In genomic region chr22:45907996-45908395, GRCh38 we compare ENCODE assay signal across 25 cellular contexts.
"Had no signal": no experiment of that assay in that cellular context is flagged by ENCODE, and none has a peak within 500 bp of the region (broad histone marks: within the 10 kb centered on the region; RNA-seq: fewer than 3 reads in every experiment).

No MANE protein-coding gene starts in this region.

- H3K27me3 ChIP-seq: pancreas, right lobe of liver, thyroid gland, upper lobe of left lung, uterus had no signal

- H3K4me2 ChIP-seq: neural progenitor cell had no signal

- H3K36me3 ChIP-seq: neural progenitor cell, neutrophil, pancreas, right lobe of liver, sigmoid colon, stomach, thoracic aorta, thyroid gland, tibial nerve, upper lobe of left lung, uterus had no signal

- FAIRE-seq: pancreas, small intestine had no signal

- H3K9me3 ChIP-seq: neutrophil, pancreas, psoas muscle, right lobe of liver, sigmoid colon, stomach, thoracic aorta, thyroid gland, tibial nerve, upper lobe of left lung, uterus had no signal

- H3K27ac ChIP-seq: neural progenitor cell, neutrophil, pancreas, psoas muscle, right lobe of liver, sigmoid colon, stomach, thoracic aorta, thyroid gland, tibial nerve, upper lobe of left lung, uterus had no signal

- H3K4me3 ChIP-seq: neural progenitor cell, pancreas, psoas muscle, right lobe of liver, sigmoid colon, stomach, thoracic aorta, thyroid gland, tibial nerve, upper lobe of left lung, uterus had no signal

- ATAC-seq: naive thymus-derived CD4-positive, alpha-beta T cell; natural killer cell; pancreas; psoas muscle; right cardiac atrium; right lobe of liver; stimulated activated effector memory CD8-positive, alpha-beta T cell treated with anti-CD3 and anti-CD28 coated beads, Interleukin-12 subunit alpha, Interleukin-12 subunit beta, amount 100 ng/mL, for 72 hours; stimulated activated naive B cell treated with anti-CD40 and anti-IgM and Interleukin-4, amounts not matched to agents 10 μg/mL and 1 μg/mL and 100 μg/mL, for 72 hours had no signal

- DNase-seq: naive thymus-derived CD4-positive, alpha-beta T cell; natural killer cell; nucleus accumbens; pancreas; psoas muscle; right cardiac atrium; right lobe of liver; sigmoid colon; small intestine; stimulated activated CD4-positive, alpha-beta T cell treated with anti-CD3 and anti-CD28 coated beads, Interleukin-15, amount 100 ng/mL, for 24 hours; stimulated activated CD4-positive, alpha-beta T cell treated with anti-CD3 and anti-CD28 coated beads, Interleukin-2, amount 100 ng/mL, for 24 hours; stimulated activated CD4-positive, alpha-beta T cell treated with anti-CD3 and anti-CD28 coated beads, Interleukin-2, amount 100 ng/mL, for 48 hours; stimulated activated CD4-positive, alpha-beta T cell treated with anti-CD3 and anti-CD28 coated beads, Interleukin-4, amount 100 ng/mL, for 24 hours; stimulated activated naive B cell treated with anti-CD40 and anti-IgM and Interleukin-4, amounts not matched to agents 10 μg/mL and 1 μg/mL and 100 μg/mL, for 72 hours; stimulated activated naive CD4-positive, alpha-beta T cell treated with Interleukin-2 at 50 U/mL for 16 hours; stomach; thyroid gland; trophoblast cell; uterus had no signal

- H3K4me1 ChIP-seq: pancreas, right lobe of liver, uterus had no signal

- H2AFZ ChIP-seq: neural progenitor cell had no signal

- H3K9ac ChIP-seq: neural progenitor cell had no signal
